Comparison of ENCODE assay signal across 1 cellular context in genomic region chr3:52967398-52967797, GRCh38.
TF ChIP-seq lines count a peak whose summit lies in the region.

No MANE protein-coding gene starts in this region.

TF ChIP-seq in GM12878, 131 proteins besides CTCF, POLR2A, EP300 and RAD21:
- TF ChIP-seq ZBTB40 (IDR thresholded peaks at IDR 0.05; ENCODE audit: borderline replicate concordance) (peak; percentile 74; the same call in 1 of the 2 replicates), HSF1 (IDR thresholded peaks at IDR 0.05; ENCODE audit: low read depth, low read length) (no peak), MTA2 (IDR thresholded peaks at IDR 0.05; ENCODE audit: low read depth) (no peak), ZBED1 (IDR thresholded peaks at IDR 0.05; ENCODE audit: borderline replicate concordance) (no peak), BACH1 (IDR thresholded peaks at IDR 0.05; ENCODE audit: borderline replicate concordance) (no peak), SUZ12 (IDR thresholded peaks at IDR 0.05; ENCODE audit: unreplicated experiment) (no peak), CHD2 (IDR thresholded peaks at IDR 0.05; ENCODE audit: borderline replicate concordance, low read depth, low read length) (no peak)
TF ChIP-seq in GM12878: peak in this region for 1.
